ENCODE assay signal across 19 cellular contexts in genomic region chr3:102741694-102742093, GRCh38.
A peak's percentile ranks its signal among the peaks of the same experiment; 100 is the strongest.
DNase-seq lines count a peak whose midpoint lies in the region; ATAC-seq lines count a peak whose summit lies in the region.
"Had no signal": no experiment of that assay in that cellular context is flagged by ENCODE, and none has a peak within 500 bp of the region (broad histone marks: within the 10 kb centered on the region; RNA-seq: fewer than 3 reads in every experiment).

No MANE protein-coding gene starts in this region.

- no peak overlapping the region for H2AK5ac ChIP-seq in neuronal stem cell (ENCODE audit: low read depth, low read length)

- peak overlapping the region; percentile 44 for H3K18ac ChIP-seq in neuronal stem cell (ENCODE audit: low read length)

- no peak overlapping the region for H3K23ac ChIP-seq in neuronal stem cell (ENCODE audit: low read depth, low read length, poor library complexity)

- H2AFZ ChIP-seq in neuronal stem cell (ENCODE audit: low read length): no peak overlapping the region
- H2AFZ ChIP-seq: GM23338 had no signal

- peaks cover 0 to 3% of the 10 kb centered on the region in 2 donors for H3K9me3 ChIP-seq in neuronal stem cell (replicated peaks in 1 of 2; ENCODE audit: control insufficient read depth in 2 of 2, insufficient read depth in 1 of 2, low read depth in 1 of 2, low read length in 2 of 2)
- H3K9me3 ChIP-seq: BLaER1 had no signal

- no peak overlapping the region for H3K4me3 Mint-ChIP-seq in stimulated activated naive CD8-positive, alpha-beta T cell treated with anti-CD3 and anti-CD28 coated beads, Interleukin-15, amount 100 ng/mL, for 72 hours
- H3K4me3 Mint-ChIP-seq: B cell; CD4-positive, CD25-positive, alpha-beta regulatory T cell; CD8-positive, alpha-beta T cell; GM23338; H9 had no signal

- no peaks in the 10 kb centered on the region for H3K4me1 Mint-ChIP-seq in stimulated activated naive CD8-positive, alpha-beta T cell treated with anti-CD3 and anti-CD28 coated beads, Interleukin-15, amount 100 ng/mL, for 72 hours
- H3K4me1 Mint-ChIP-seq: B cell; CD4-positive, CD25-positive, alpha-beta regulatory T cell; GM23338 had no signal

- H2BK5ac ChIP-seq in neuronal stem cell (ENCODE audit: low read length): peak overlapping the region; percentile 48

- DNase-seq in activated CD4-positive, CD25-positive, alpha-beta regulatory T cell treated with anti-CD3 and anti-CD28 coated beads, Interleukin-2, amount 50 U/mL, for 72 hours: no peak
- DNase-seq in stimulated activated naive CD8-positive, alpha-beta T cell treated with anti-CD3 and anti-CD28 coated beads, Interleukin-15, amount 100 ng/mL, for 72 hours: no peak
- no peak for DNase-seq in stimulated activated naive CD8-positive, alpha-beta T cell treated with anti-CD3 and anti-CD28 coated beads, Interleukin-15, Interleukin-2, amounts not matched to agents 100 U/mL and 50 U/mL, for 24 hours
- DNase-seq in neuronal stem cell (ENCODE audit: low spot score): no peak
- DNase-seq in NCI-H1417 (lab: John Stamatoyannopoulos, UW): no peak
- no peak for DNase-seq in NCI-H2107 (lab: John Stamatoyannopoulos, UW)
- DNase-seq: CD4-positive, CD25-positive, alpha-beta regulatory T cell; CD8-positive, alpha-beta T cell; DMS 273 treated with DMSO at 0.1 percent for 48 hours; DMS79; EL; GF-D8 had no signal

- no peaks in the 10 kb centered on the region for H3K36me3 ChIP-seq in neuronal stem cell (replicated peaks in 1 of 2; ENCODE audit: control insufficient read depth in 2 of 2, insufficient read depth in 2 of 2, low read length in 2 of 2)
- H3K36me3 ChIP-seq: BLaER1 had no signal

- no peak overlapping the region for H3K4me3 ChIP-seq in neuronal stem cell (ENCODE audit: low read length in 2 of 2)
- H3K4me3 ChIP-seq: BLaER1, GM23338 had no signal

- no peaks in the 10 kb centered on the region for H3K27me3 ChIP-seq in neuronal stem cell (ENCODE audit: control insufficient read depth in 3 of 3, insufficient read depth in 3 of 3, low read depth in 1 of 3, low read length in 3 of 3)
- H3K27me3 ChIP-seq: BLaER1 had no signal

- no peaks in the 10 kb centered on the region for H3K4me1 ChIP-seq in neuronal stem cell (ENCODE audit: control insufficient read depth in 2 of 2, insufficient read depth in 1 of 2, low read depth in 1 of 2, low read length in 2 of 2)
- H3K4me1 ChIP-seq: BLaER1 had no signal

- no peaks in the 10 kb centered on the region for H3K9me3 Mint-ChIP-seq in stimulated activated naive CD8-positive, alpha-beta T cell treated with anti-CD3 and anti-CD28 coated beads, Interleukin-15, amount 100 ng/mL, for 72 hours
- H3K9me3 Mint-ChIP-seq: CD4-positive, CD25-positive, alpha-beta regulatory T cell; CD8-positive, alpha-beta T cell; GM23338; H9 had no signal

- no peak overlapping the region for H2BK120ac ChIP-seq in neuronal stem cell (ENCODE audit: low read depth, low read length)

- no peak overlapping the region for H4K8ac ChIP-seq in neuronal stem cell (ENCODE audit: low read depth, low read length)

- ATAC-seq in activated CD4-positive, CD25-positive, alpha-beta regulatory T cell treated with anti-CD3 and anti-CD28 coated beads, Interleukin-2, amount 50 U/mL, for 24 hours: peak; percentile 12 to 18
- ATAC-seq in stimulated activated naive CD8-positive, alpha-beta T cell treated with anti-CD3 and anti-CD28 coated beads, Interleukin-15, amount 100 ng/mL, for 72 hours: peak; percentile 8
- ATAC-seq in stimulated activated naive CD8-positive, alpha-beta T cell treated with anti-CD3 and anti-CD28 coated beads, Interleukin-15, Interleukin-2, amounts not matched to agents 100 U/mL and 50 U/mL, for 24 hours: no peak
- ATAC-seq: CD8-positive, alpha-beta T cell had no signal

- no peak overlapping the region for H3K4me2 ChIP-seq in neuronal stem cell (ENCODE audit: insufficient read depth, low read length, poor library complexity, severe bottlenecking)
- H3K4me2 ChIP-seq: BLaER1, GM23338 had no signal

- no peaks in the 10 kb centered on the region for H3K79me1 ChIP-seq in neuronal stem cell (ENCODE audit: low read depth, low read length)

- no peak overlapping the region for H3K27ac ChIP-seq in neuronal stem cell (replicated peaks; ENCODE audit: low read length)
- H3K27ac ChIP-seq: 22Rv1, BLaER1, C4-2B had no signal

- H2BK12ac ChIP-seq in neuronal stem cell (ENCODE audit: low read length): peak overlapping the region; percentile 46

- peak overlapping the region; percentile 33 for H2BK15ac ChIP-seq in neuronal stem cell (ENCODE audit: low read length)

- H4K91ac ChIP-seq in neuronal stem cell (ENCODE audit: low read depth, low read length, poor library complexity): no peak overlapping the region

- no peak overlapping the region for H3K4ac ChIP-seq in neuronal stem cell (ENCODE audit: low read length)

- peak overlapping the region; percentile 47 for H3K14ac ChIP-seq in neuronal stem cell (ENCODE audit: low read length)

- WGBS in neuronal stem cell (ENCODE audit: extremely low coverage in 2 of 2, insufficient read length in 2 of 2, insufficient replicate concordance in 1 of 2), 2 donors: no CpG with 5 or more reads among the region's 6 CpGs

- H3K9ac ChIP-seq in neuronal stem cell (ENCODE audit: low read depth, low read length, poor library complexity): no peak overlapping the region
- H3K9ac ChIP-seq: BLaER1 had no signal

- H3K27me3 Mint-ChIP-seq in stimulated activated naive CD8-positive, alpha-beta T cell treated with anti-CD3 and anti-CD28 coated beads, Interleukin-15, amount 100 ng/mL, for 72 hours: no peaks in the 10 kb centered on the region
- H3K27me3 Mint-ChIP-seq: CD4-positive, CD25-positive, alpha-beta regulatory T cell had no signal

- H3K27ac Mint-ChIP-seq in stimulated activated naive CD8-positive, alpha-beta T cell treated with anti-CD3 and anti-CD28 coated beads, Interleukin-15, amount 100 ng/mL, for 72 hours: no peak overlapping the region
- H3K27ac Mint-ChIP-seq: B cell; CD4-positive, CD25-positive, alpha-beta regulatory T cell; CD8-positive, alpha-beta T cell; GM23338; H9 had no signal
